Comparison of ENCODE assay signal across 16 cellular contexts in the genomic region with DNA sequence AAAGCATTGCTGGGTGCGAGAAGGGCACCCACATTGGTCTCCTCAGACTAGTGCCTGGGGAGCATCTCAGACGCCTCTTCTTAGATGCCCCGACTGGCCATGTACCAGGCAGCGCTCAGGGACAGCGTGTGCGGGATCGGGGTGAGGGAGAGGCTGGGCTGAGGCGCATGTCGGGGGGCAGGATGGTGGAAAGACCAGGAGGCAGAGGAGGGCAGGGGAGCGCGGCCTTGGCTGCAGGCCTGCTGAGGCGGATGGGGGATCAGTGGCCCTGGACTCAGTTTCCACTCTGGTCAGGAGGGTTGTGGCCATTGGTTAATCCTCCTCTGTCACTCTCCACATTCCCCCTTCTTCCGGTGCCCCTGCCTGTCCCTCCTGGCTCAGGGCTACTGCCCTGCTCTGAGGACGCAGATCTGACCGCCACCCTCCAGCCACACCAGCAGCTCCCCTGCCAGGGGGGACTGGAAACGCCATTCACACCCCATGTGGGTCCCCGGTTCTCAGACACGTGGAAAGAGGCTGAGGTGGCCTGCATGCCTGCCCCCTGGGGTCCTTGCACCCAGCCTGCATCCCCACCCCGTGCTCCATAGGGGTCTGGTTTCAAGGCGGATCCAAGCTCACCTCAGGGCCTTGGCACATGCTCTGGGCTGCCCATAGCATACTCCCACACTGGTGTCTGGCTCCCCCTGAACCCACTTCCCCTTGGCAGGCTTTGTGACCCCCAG.
"Had no signal": no experiment of that assay in that cellular context is flagged by ENCODE, and none has a peak within 500 bp of the region (broad histone marks: within the 10 kb centered on the region; RNA-seq: fewer than 3 reads in every experiment).

No MANE protein-coding gene starts in this region.

- ATAC-seq: esophagus mucosa; heart right ventricle; naive thymus-derived CD4-positive, alpha-beta T cell; pancreas; stimulated activated naive CD8-positive, alpha-beta T cell treated with anti-CD3 and anti-CD28 coated beads, Interleukin-15, Interleukin-2, amounts not matched to agents 100 U/mL and 50 U/mL, for 24 hours had no signal

- H3K9ac ChIP-seq: neural progenitor cell had no signal

- H3K27ac ChIP-seq: ascending aorta, heart right ventricle, neural progenitor cell, pancreas, tibial nerve, WERI-Rb-1 had no signal

- H3K4me1 Mint-ChIP-seq: activated naive CD4-positive, alpha-beta T cell treated with anti-CD3 and anti-CD28 coated beads, Interleukin-2, amount 50 U/mL, for 24 hours; naive thymus-derived CD4-positive, alpha-beta T cell; neural progenitor cell had no signal

- H3K36me3 ChIP-seq: ascending aorta, heart right ventricle, neural progenitor cell, pancreas, tibial nerve, WERI-Rb-1 had no signal

- H3K4me1 ChIP-seq: ascending aorta, heart right ventricle, neural progenitor cell, pancreas, tibial nerve had no signal

- H3K36me3 Mint-ChIP-seq: naive thymus-derived CD4-positive, alpha-beta T cell; neural progenitor cell had no signal

- H3K4me3 Mint-ChIP-seq: activated naive CD4-positive, alpha-beta T cell treated with anti-CD3 and anti-CD28 coated beads, Interleukin-2, amount 50 U/mL, for 24 hours; naive thymus-derived CD4-positive, alpha-beta T cell; neural progenitor cell had no signal

- H3K27ac Mint-ChIP-seq: activated naive CD4-positive, alpha-beta T cell treated with anti-CD3 and anti-CD28 coated beads, Interleukin-2, amount 50 U/mL, for 24 hours; naive thymus-derived CD4-positive, alpha-beta T cell; neural progenitor cell had no signal

- H3K9me3 ChIP-seq: ascending aorta, pancreas had no signal

- DNase-seq: activated CD4-positive, alpha-beta T cell treated with anti-CD3 and anti-CD28 coated beads for 1 hour; activated gamma-delta T cell; cortex of kidney; effector CD4-positive, alpha-beta T cell; heart right ventricle; mesenchymal stem cell; naive thymus-derived CD4-positive, alpha-beta T cell; pancreas; stimulated activated CD4-positive, alpha-beta T cell treated with anti-CD3 and anti-CD28 coated beads, Interleukin-2, amount 100 ng/mL, for 24 hours; stimulated activated naive CD8-positive, alpha-beta T cell treated with anti-CD3 and anti-CD28 coated beads, Interleukin-15, Interleukin-2, amounts not matched to agents 100 U/mL and 50 U/mL, for 24 hours; WERI-Rb-1 had no signal

- H3K4me3 ChIP-seq: ascending aorta, heart right ventricle, neural progenitor cell, pancreas, tibial nerve had no signal

- H3K27me3 ChIP-seq: ascending aorta had no signal
